ENCODE assay signal across 13 cellular contexts in the genomic region with DNA sequence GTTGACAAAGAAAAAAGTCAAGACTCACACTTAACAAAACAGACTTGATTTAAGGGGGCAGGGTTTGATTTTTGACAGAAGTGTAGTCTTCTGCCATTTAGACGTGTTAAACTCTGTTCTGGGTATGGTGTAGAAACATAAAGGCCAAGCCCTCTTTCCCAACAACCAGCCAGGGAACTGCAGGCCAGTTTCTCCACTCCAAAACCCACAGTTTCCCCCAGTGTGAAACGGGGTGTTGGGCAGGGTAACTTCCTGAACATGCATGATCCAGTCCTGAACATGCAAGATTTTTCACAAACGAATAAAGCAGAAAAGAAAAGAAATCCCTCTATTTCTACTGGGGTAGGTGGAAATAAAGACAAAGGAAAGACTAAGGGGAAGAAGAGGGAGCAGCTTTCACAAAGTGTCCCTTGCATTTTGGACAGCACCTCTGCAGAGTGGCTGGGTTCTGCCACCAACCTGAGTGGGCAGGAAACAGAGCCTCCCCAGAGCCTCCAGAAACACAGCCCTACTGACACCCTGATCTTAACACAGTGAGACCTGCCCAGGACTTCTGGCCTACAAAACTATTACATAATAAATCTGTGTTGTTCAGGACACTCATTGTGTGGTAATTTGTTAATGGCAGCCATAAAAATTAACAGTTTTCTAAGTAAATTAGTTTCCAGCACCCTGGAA. TPM values are rescaled to one million over a fixed set of nuclear protein-coding genes. Genes with fewer than 3 reads are reported as not detected.
DNase-seq lines count a peak whose midpoint lies in the region; ATAC-seq and TF ChIP-seq lines count a peak whose summit lies in the region.
"Had no signal": no experiment of that assay in that cellular context is flagged by ENCODE, and none has a peak within 500 bp of the region (broad histone marks: within the 10 kb centered on the region; RNA-seq: fewer than 3 reads in every experiment).

No MANE protein-coding gene starts in this region.

- POLR2A ChIA-PET in naive thymus-derived CD4-positive, alpha-beta T cell (lab: Charles Lee), result no interaction called here
- POLR2A ChIA-PET in activated CD4-positive, alpha-beta memory T cell treated with anti-CD3 and anti-CD28 coated beads, Interleukin-2, amount 10 ng/mL, durations not matched to agents 7 days and 5 days (lab: Charles Lee), result interaction anchor here (1.1 kb wide), 1 partner anchor 74 kb away, joined by 3 read pairs; no protein-coding TSS in a partner anchor
- POLR2A ChIA-PET in Caco-2 (lab: Charles Lee), result no interaction called here

- peaks cover 25 to 85% (median 61%) of the 10 kb centered on the region in 7 donors for H3K4me1 Mint-ChIP-seq in naive thymus-derived CD4-positive, alpha-beta T cell
- peaks cover 3% of the 10 kb centered on the region for H3K4me1 Mint-ChIP-seq in HFFc6 (ENCODE audit: low read depth)
- peaks cover 62% of the 10 kb centered on the region for H3K4me1 Mint-ChIP-seq in activated CD4-positive, alpha-beta memory T cell treated with anti-CD3 and anti-CD28 coated beads, Interleukin-2, amount 10 ng/mL, durations not matched to agents 7 days and 5 days
- no peaks in the 10 kb centered on the region for H3K4me1 Mint-ChIP-seq in Caco-2 (ENCODE audit: low read depth, unreplicated experiment)

- ATAC-seq in heart right ventricle (no peak), upper lobe of right lung (peak; percentile 69)
- ATAC-seq in naive thymus-derived CD4-positive, alpha-beta T cell, result peak; percentile 42
- ATAC-seq: body of pancreas had no signal

- DNase-seq in cardiac septum (ENCODE audit: low spot score), result peak; percentile 76
- DNase-seq in heart right ventricle, result no peak
- no peak for DNase-seq in adipocyte (ENCODE audit: low read depth)
- no peak for DNase-seq in naive thymus-derived CD4-positive, alpha-beta T cell
- peak; percentile 53 for DNase-seq in upper lobe of right lung
- no peak for DNase-seq in HFFc6
- no peak for DNase-seq in activated CD4-positive, alpha-beta memory T cell treated with anti-CD3 and anti-CD28 coated beads, Interleukin-2, amount 10 ng/mL, durations not matched to agents 7 days and 5 days
- no peak for DNase-seq in Caco-2
- DNase-seq: body of pancreas, pancreas had no signal

- CTCF ChIA-PET in naive thymus-derived CD4-positive, alpha-beta T cell (lab: Charles Lee), result no interaction called here
- CTCF ChIA-PET in activated CD4-positive, alpha-beta memory T cell treated with anti-CD3 and anti-CD28 coated beads, Interleukin-2, amount 10 ng/mL, durations not matched to agents 7 days and 5 days (lab: Charles Lee), result no interaction called here
- CTCF ChIA-PET in Caco-2 (lab: Charles Lee), result no interaction called here

- no peaks in the 10 kb centered on the region for H3K27me3 Mint-ChIP-seq in naive thymus-derived CD4-positive, alpha-beta T cell
- no peaks in the 10 kb centered on the region; the same call in 1 of the 2 replicates for H3K27me3 Mint-ChIP-seq in HFFc6 (ENCODE audit: insufficient read depth)
- no peaks in the 10 kb centered on the region for H3K27me3 Mint-ChIP-seq in activated CD4-positive, alpha-beta memory T cell treated with anti-CD3 and anti-CD28 coated beads, Interleukin-2, amount 10 ng/mL, durations not matched to agents 7 days and 5 days
- H3K27me3 Mint-ChIP-seq in Caco-2 (ENCODE audit: insufficient read depth, unreplicated experiment), result no peaks in the 10 kb centered on the region

- H3K4me3 ChIP-seq in heart right ventricle, result no peak overlapping the region
- H3K4me3 ChIP-seq in adipocyte (ENCODE audit: low read length), result peak overlapping the region; percentile 8
- H3K4me3 ChIP-seq in naive thymus-derived CD4-positive, alpha-beta T cell (ENCODE audit: low read length), result no peak overlapping the region
- no peak overlapping the region for H3K4me3 ChIP-seq in upper lobe of right lung
- H3K4me3 ChIP-seq in Caco-2 (ENCODE audit: low read depth, low read length), result no peak overlapping the region
- H3K4me3 ChIP-seq: body of pancreas, pancreas, SK-N-MC had no signal

- H3K36me3 ChIP-seq in heart right ventricle, result peaks cover 0 to 35% (median 10%) of the 10 kb centered on the region in 9 donors
- peaks cover 29% of the 10 kb centered on the region for H3K36me3 ChIP-seq in adipocyte (ENCODE audit: control insufficient read depth, insufficient read depth, low read length, severe bottlenecking)
- H3K36me3 ChIP-seq in naive thymus-derived CD4-positive, alpha-beta T cell (ENCODE audit: control insufficient read depth in 2 of 3, insufficient read depth in 3 of 3, low read length in 3 of 3), result peaks cover 0 to 25% (median 0%) of the 10 kb centered on the region in 3 experiments
- peaks cover 17% of the 10 kb centered on the region for H3K36me3 ChIP-seq in upper lobe of right lung
- peaks cover 6% of the 10 kb centered on the region for H3K36me3 ChIP-seq in Caco-2 (ENCODE audit: control insufficient read depth, insufficient read depth, low read length)

- BruUV-seq in Caco-2 (replicated peaks; lab: Mats Ljungman, UMichigan), result no TSS peak

- H3K27ac ChIP-seq in heart right ventricle (peak overlapping the region in 3 of 10 donors; percentile 16 to 80 (median 33)), upper lobe of right lung (peak overlapping the region; percentile 38)
- H3K27ac ChIP-seq in naive thymus-derived CD4-positive, alpha-beta T cell (ENCODE audit: low read depth, low read length), result no peak overlapping the region
- H3K27ac ChIP-seq: epithelial cell of prostate, pancreas, SK-N-MC had no signal

- intact Hi-C loops in cardiac septum (cut with DNase I) (no loop called here), heart right ventricle (cut with DNase I) (no loop called here), upper lobe of right lung (cut with DNase I) (no loop called here), Caco-2 (cut with micrococcal nuclease; ENCODE audit: unreplicated experiment) (no loop called here)
- intact Hi-C loops in naive thymus-derived CD4-positive, alpha-beta T cell (cut with micrococcal nuclease), result no loop called here

- peaks cover 0 to 98% (median 16%) of the 10 kb centered on the region in 9 donors for H3K4me1 ChIP-seq in heart right ventricle
- peaks cover 84% of the 10 kb centered on the region for H3K4me1 ChIP-seq in adipocyte (ENCODE audit: control insufficient read depth, insufficient read depth, low read length)
- peaks cover 5 to 83% of the 10 kb centered on the region in 2 donors for H3K4me1 ChIP-seq in naive thymus-derived CD4-positive, alpha-beta T cell (ENCODE audit: control insufficient read depth in 2 of 2, insufficient read depth in 2 of 2, low read length in 2 of 2)
- H3K4me1 ChIP-seq in upper lobe of right lung, result peaks cover 15% of the 10 kb centered on the region
- H3K4me1 ChIP-seq in Caco-2, result no peaks in the 10 kb centered on the region
- H3K4me1 ChIP-seq: body of pancreas, pancreas had no signal

- H3K9me3 ChIP-seq in heart right ventricle (no peaks in the 10 kb centered on the region), adipocyte (ENCODE audit: control insufficient read depth, low read length) (no peaks in the 10 kb centered on the region), upper lobe of right lung (no peaks in the 10 kb centered on the region), Caco-2 (no peaks in the 10 kb centered on the region)
- H3K9me3 ChIP-seq in naive thymus-derived CD4-positive, alpha-beta T cell (ENCODE audit: control insufficient read depth in 2 of 3, low read length in 3 of 3), result no peaks in the 10 kb centered on the region
- H3K9me3 ChIP-seq: body of pancreas, pancreas had no signal

- 72 to 74% methylated on average over 3 of the region's 3 CpGs for WGBS in heart right ventricle, 2 donors

- H3K27me3 ChIP-seq in heart right ventricle, result no peaks in the 10 kb centered on the region
- H3K27me3 ChIP-seq in adipocyte (replicated peaks; ENCODE audit: control insufficient read depth, insufficient read depth, low read length), result no peaks in the 10 kb centered on the region
- no peaks in the 10 kb centered on the region for H3K27me3 ChIP-seq in naive thymus-derived CD4-positive, alpha-beta T cell (ENCODE audit: control insufficient read depth in 2 of 2, insufficient read depth in 2 of 2, low read length in 2 of 2)
- no peaks in the 10 kb centered on the region for H3K27me3 ChIP-seq in upper lobe of right lung
- H3K27me3 ChIP-seq in Caco-2 (replicated peaks; ENCODE audit: control insufficient read depth, insufficient read depth, low read length), result no peaks in the 10 kb centered on the region
- H3K27me3 ChIP-seq: body of pancreas, pancreas had no signal

- H3K27ac Mint-ChIP-seq in naive thymus-derived CD4-positive, alpha-beta T cell, result peak overlapping the region in 5 of 9 donors; percentile 10 to 59 (median 19)
- H3K27ac Mint-ChIP-seq in HFFc6 (no peak overlapping the region; the same call in 1 of the 2 replicates), Caco-2 (ENCODE audit: unreplicated experiment) (no peak overlapping the region)
- no peak overlapping the region for H3K27ac Mint-ChIP-seq in activated CD4-positive, alpha-beta memory T cell treated with anti-CD3 and anti-CD28 coated beads, Interleukin-2, amount 10 ng/mL, durations not matched to agents 7 days and 5 days

- H3K9me3 Mint-ChIP-seq in naive thymus-derived CD4-positive, alpha-beta T cell, result peaks cover 0 to 1% (median 0%) of the 10 kb centered on the region in 11 donors
- H3K9me3 Mint-ChIP-seq in HFFc6 (peaks cover 11% of the 10 kb centered on the region), Caco-2 (ENCODE audit: unreplicated experiment) (peaks cover 12% of the 10 kb centered on the region)
- peaks cover 3% of the 10 kb centered on the region for H3K9me3 Mint-ChIP-seq in activated CD4-positive, alpha-beta memory T cell treated with anti-CD3 and anti-CD28 coated beads, Interleukin-2, amount 10 ng/mL, durations not matched to agents 7 days and 5 days

- no peak for TF ChIP-seq CTCF in heart right ventricle (IDR thresholded peaks at IDR 0.05)
- TF ChIP-seq CTCF in upper lobe of right lung (IDR thresholded peaks at IDR 0.05), result no peak
- TF ChIP-seq CTCF in HFFc6 (IDR thresholded peaks at IDR 0.05), result no peak
- TF ChIP-seq CTCF in Caco-2 (IDR thresholded peaks at IDR 0.05; ENCODE audit: insufficient read depth in 1 of 2, low read depth in 1 of 2, low read length in 1 of 2, severe bottlenecking in 1 of 2, unreplicated experiment in 1 of 2), result no peak

- H3K4me3 Mint-ChIP-seq in naive thymus-derived CD4-positive, alpha-beta T cell, result peak overlapping the region in 2 of 10 donors; percentile 25 to 29
- H3K4me3 Mint-ChIP-seq in HFFc6 (no peak overlapping the region), Caco-2 (ENCODE audit: unreplicated experiment) (no peak overlapping the region)
- no peak overlapping the region for H3K4me3 Mint-ChIP-seq in activated CD4-positive, alpha-beta memory T cell treated with anti-CD3 and anti-CD28 coated beads, Interleukin-2, amount 10 ng/mL, durations not matched to agents 7 days and 5 days

- peak overlapping the region; percentile 84 for H3K9ac ChIP-seq in adipocyte (ENCODE audit: low read length)

- H3K36me3 Mint-ChIP-seq in naive thymus-derived CD4-positive, alpha-beta T cell, result peaks cover 16 to 57% (median 35%) of the 10 kb centered on the region in 5 donors
- H3K36me3 Mint-ChIP-seq in HFFc6 (ENCODE audit: low read depth) (peaks cover 34% of the 10 kb centered on the region), Caco-2 (ENCODE audit: insufficient read depth, unreplicated experiment) (peaks cover 41% of the 10 kb centered on the region)
- peaks cover 56% of the 10 kb centered on the region for H3K36me3 Mint-ChIP-seq in activated CD4-positive, alpha-beta memory T cell treated with anti-CD3 and anti-CD28 coated beads, Interleukin-2, amount 10 ng/mL, durations not matched to agents 7 days and 5 days (ENCODE audit: low read depth)

RNA-seq across cellular contexts. Expression of a gene that starts 7.4 kb away (rescaled TPM):
- total RNA-seq in cardiac septum, result 28.2 TPM
- 10 to 100 TPM; 22.5 to 44.6 (median 33.1) TPM for total RNA-seq in heart right ventricle
- polyA plus RNA-seq in heart right ventricle, result 10 to 100 TPM; 15.3 to 48.5 TPM
- total RNA-seq in naive thymus-derived CD4-positive, alpha-beta T cell, result 10 to 100 TPM; 28.2 to 47.3 (median 38.8) TPM
- polyA plus RNA-seq in naive thymus-derived CD4-positive, alpha-beta T cell, result 10 to 100 TPM; 70.2 to 74.6 TPM
- total RNA-seq in upper lobe of right lung, result 73.5 TPM
- total RNA-seq in HFFc6 (2021; fragmentation: NEBNext Ultra II Directional; extraction: Animal tissue kit (Norgen Biotek cat#: 25700)), result 100 to 1,000 TPM; 119 to 137 (median 129) TPM
- 10 to 100 TPM; 44.1 to 46.5 TPM for total RNA-seq in activated CD4-positive, alpha-beta memory T cell treated with anti-CD3 and anti-CD28 coated beads, Interleukin-2, amount 10 ng/mL, durations not matched to agents 7 days and 5 days
- 119 and 138 TPM in 2 replicates for total RNA-seq in Caco-2 (2022)

RNA-seq across cellular contexts. Expression of a gene that starts 36.0 kb away (rescaled TPM):
- 1.6 TPM for total RNA-seq in cardiac septum
- 1 to 10 TPM in 4 of 10 donors, under 1 TPM in 4, not detected in 2; 0.28 to 10.0 (median 1.0) TPM for total RNA-seq in heart right ventricle
- polyA plus RNA-seq in heart right ventricle, result 1 to 10 TPM; 1.2 to 1.5 TPM
- total RNA-seq in naive thymus-derived CD4-positive, alpha-beta T cell, result 10 to 100 TPM in 3 of 5 experiments, 1 to 10 TPM in 2; 1.4 to 74.9 (median 11.5) TPM
- polyA plus RNA-seq in naive thymus-derived CD4-positive, alpha-beta T cell, result 1 to 10 TPM; 2.3 to 4.2 TPM
- total RNA-seq in upper lobe of right lung, result 9.6 TPM
- total RNA-seq in HFFc6 (2021; fragmentation: NEBNext Ultra II Directional; extraction: Animal tissue kit (Norgen Biotek cat#: 25700)), result not detected
- total RNA-seq in activated CD4-positive, alpha-beta memory T cell treated with anti-CD3 and anti-CD28 coated beads, Interleukin-2, amount 10 ng/mL, durations not matched to agents 7 days and 5 days, result 100 to 1,000 TPM; 178 to 182 TPM
- total RNA-seq in Caco-2 (2022), result not detected in 2 replicates
- total RNA-seq: lung microvascular endothelial cell had no signal

Comparison
In these comparisons a context has a peak if more than half of its experiments do, and no peak if none do; other contexts are left out.
1. DNase-seq: peak in cardiac septum (single experiment) and upper lobe of right lung (single experiment); none in heart right ventricle (0 of 2), adipocyte (single experiment), naive thymus-derived CD4-positive, alpha-beta T cell (0 of 9), HFFc6 (single experiment), activated CD4-positive, alpha-beta memory T cell treated with anti-CD3 and anti-CD28 coated beads, Interleukin-2, amount 10 ng/mL, durations not matched to agents 7 days and 5 days (single experiment) and Caco-2 (0 of 2).
2. ATAC-seq: peak in naive thymus-derived CD4-positive, alpha-beta T cell (single experiment) and upper lobe of right lung (single experiment); none in heart right ventricle (0 of 8).
3. H3K27ac Mint-ChIP-seq: peak in naive thymus-derived CD4-positive, alpha-beta T cell (5 of 9); none in HFFc6 (single experiment), activated CD4-positive, alpha-beta memory T cell treated with anti-CD3 and anti-CD28 coated beads, Interleukin-2, amount 10 ng/mL, durations not matched to agents 7 days and 5 days (single experiment) and Caco-2 (single experiment).